ENCODE assay signal across 9 cellular contexts in genomic region chr1:224784606-224785328, GRCh38.
DNase-seq lines count a peak whose midpoint lies in the region; ATAC-seq, FAIRE-seq and TF ChIP-seq lines count a peak whose summit lies in the region.
"Had no signal": no experiment of that assay in that cellular context is flagged by ENCODE, and none has a peak within 500 bp of the region (broad histone marks: within the 10 kb centered on the region; RNA-seq: fewer than 3 reads in every experiment).

No MANE protein-coding gene starts in this region.

- no peak overlapping the region for H3K4me3 Mint-ChIP-seq in naive thymus-derived CD4-positive, alpha-beta T cell

- no peaks in the 10 kb centered on the region for H3K27me3 ChIP-seq in mesendoderm (ENCODE audit: insufficient read depth, low read length, poor library complexity)
- no peaks in the 10 kb centered on the region for H3K27me3 ChIP-seq in naive thymus-derived CD4-positive, alpha-beta T cell (ENCODE audit: control insufficient read depth in 2 of 2, insufficient read depth in 2 of 2, low read length in 2 of 2)
- no peaks in the 10 kb centered on the region for H3K27me3 ChIP-seq in small intestine (ENCODE audit: control insufficient read depth in 2 of 2, insufficient read depth in 2 of 2, low read length in 2 of 2)

- H3K36me3 ChIP-seq in mesendoderm (ENCODE audit: control insufficient read depth, insufficient read depth, low read length) = no peaks in the 10 kb centered on the region
- H3K36me3 ChIP-seq in naive thymus-derived CD4-positive, alpha-beta T cell (ENCODE audit: control insufficient read depth in 2 of 3, insufficient read depth in 3 of 3, low read length in 3 of 3) = no peaks in the 10 kb centered on the region
- H3K36me3 ChIP-seq in small intestine (ENCODE audit: control insufficient read depth in 2 of 2, insufficient read depth in 2 of 2, low read length in 2 of 2) = no peaks in the 10 kb centered on the region

- H2BK120ac ChIP-seq in mesendoderm (ENCODE audit: low read depth, low read length) = no peak overlapping the region

- H3K36me3 Mint-ChIP-seq in naive thymus-derived CD4-positive, alpha-beta T cell = peaks cover 0 to 8% (median 0%) of the 10 kb centered on the region in 5 donors

- H3K79me1 ChIP-seq in mesendoderm (ENCODE audit: low read length) = no peaks in the 10 kb centered on the region

- DNase-seq in LHCN-M2 (ENCODE audit: low read depth) (peak; percentile 72), astrocyte of the spinal cord (ENCODE audit: low read depth, low spot score) (peak; percentile 69), mesendoderm (no peak), NCI-H1930 (lab: John Stamatoyannopoulos, UW) (no peak), NCI-H1417 treated with DMSO at 0.1 percent for 48 hours (lab: John Stamatoyannopoulos, UW) (no peak), small intestine (no peak)
- no peak for DNase-seq in naive thymus-derived CD4-positive, alpha-beta T cell
- DNase-seq: NCI-H345 had no signal

- no peak for TF ChIP-seq CTCF in C4-2B (conservative IDR thresholded peaks at IDR 0.05)
- no peak for TF ChIP-seq CTCF in astrocyte of the spinal cord (IDR thresholded peaks at IDR 0.05; ENCODE audit: low read depth, low read length)

- no peaks in the 10 kb centered on the region for H3K9me3 ChIP-seq in naive thymus-derived CD4-positive, alpha-beta T cell (ENCODE audit: control insufficient read depth in 2 of 3, low read length in 3 of 3)
- no peaks in the 10 kb centered on the region for H3K9me3 ChIP-seq in small intestine (ENCODE audit: control insufficient read depth, low read depth)

- no peak overlapping the region for H3K9ac ChIP-seq in mesendoderm (ENCODE audit: low read length)

- no peak overlapping the region for H3K56ac ChIP-seq in mesendoderm (ENCODE audit: low read length)

- H4K5ac ChIP-seq in mesendoderm (ENCODE audit: low read length) = no peak overlapping the region

- H2AK5ac ChIP-seq in mesendoderm (ENCODE audit: low read length) = peak overlapping the region; percentile 22

- H3K79me2 ChIP-seq in mesendoderm (ENCODE audit: control insufficient read depth, insufficient read depth, low read length) = no peaks in the 10 kb centered on the region

- intact Hi-C loops in naive thymus-derived CD4-positive, alpha-beta T cell (cut with micrococcal nuclease) = no loop called here

- H3K23ac ChIP-seq in mesendoderm (ENCODE audit: low read length) = no peak overlapping the region

- FAIRE-seq in small intestine (lab: Jason Lieb, UNC) = no peak

- ATAC-seq in naive thymus-derived CD4-positive, alpha-beta T cell = no peak

- H3K4ac ChIP-seq in mesendoderm (ENCODE audit: low read depth, low read length) = no peak overlapping the region

- no peak overlapping the region for H3K4me3 ChIP-seq in astrocyte of the spinal cord (ENCODE audit: low read depth, low read length)
- no peak overlapping the region for H3K4me3 ChIP-seq in mesendoderm (ENCODE audit: low read length)
- no peak overlapping the region for H3K4me3 ChIP-seq in naive thymus-derived CD4-positive, alpha-beta T cell (ENCODE audit: low read length)
- no peak overlapping the region for H3K4me3 ChIP-seq in small intestine (ENCODE audit: low read depth in 1 of 2, low read length in 2 of 2)

- no peak overlapping the region for H3K4me2 ChIP-seq in mesendoderm (ENCODE audit: low read length)

- no peak overlapping the region for H3K18ac ChIP-seq in mesendoderm (ENCODE audit: low read length)

- H3K27ac ChIP-seq in C4-2B (peak overlapping the region; percentile 59; the same call in 1 of the 2 replicates), mesendoderm (ENCODE audit: low read depth, low read length) (no peak overlapping the region), small intestine (ENCODE audit: low read depth in 1 of 2, low read length in 1 of 2) (no peak overlapping the region)
- H3K27ac ChIP-seq in naive thymus-derived CD4-positive, alpha-beta T cell (ENCODE audit: low read depth, low read length) = no peak overlapping the region

- no peak overlapping the region for H2BK5ac ChIP-seq in mesendoderm (ENCODE audit: low read length)

- H3K27me3 Mint-ChIP-seq in naive thymus-derived CD4-positive, alpha-beta T cell = peaks cover 0 to 11% (median 2%) of the 10 kb centered on the region in 5 donors

- CTCF ChIA-PET in naive thymus-derived CD4-positive, alpha-beta T cell (lab: Charles Lee) = no interaction called here

- no peak overlapping the region for H3K27ac Mint-ChIP-seq in naive thymus-derived CD4-positive, alpha-beta T cell

- in situ Hi-C loops in astrocyte of the spinal cord (cut with HindIII; ENCODE audit: low sequenced_read_pairs) = no loop called here

- peaks cover 0 to 13% (median 0%) of the 10 kb centered on the region in 11 donors for H3K9me3 Mint-ChIP-seq in naive thymus-derived CD4-positive, alpha-beta T cell

- peaks cover 8% of the 10 kb centered on the region for H3K4me1 ChIP-seq in mesendoderm (ENCODE audit: control insufficient read depth, low read depth, low read length)
- H3K4me1 ChIP-seq in naive thymus-derived CD4-positive, alpha-beta T cell (ENCODE audit: control insufficient read depth in 2 of 2, insufficient read depth in 2 of 2, low read length in 2 of 2) = no peaks in the 10 kb centered on the region
- H3K4me1 ChIP-seq in small intestine (ENCODE audit: control insufficient read depth in 2 of 2, insufficient read depth in 1 of 2, low read depth in 1 of 2, low read length in 1 of 2) = peaks cover 0 to 3% of the 10 kb centered on the region in 2 donors

- H2BK15ac ChIP-seq in mesendoderm (replicated peaks; ENCODE audit: low read depth) = no peak overlapping the region

- peaks cover 7 to 22% (median 17%) of the 10 kb centered on the region in 7 donors for H3K4me1 Mint-ChIP-seq in naive thymus-derived CD4-positive, alpha-beta T cell

- no peak overlapping the region for H4K8ac ChIP-seq in mesendoderm (ENCODE audit: low read depth, low read length)

- WGBS in mesendoderm (ENCODE audit: extremely low coverage, insufficient coverage, low lambda C conversion rate) = no CpG with 5 or more reads among the region's 4 CpGs
- 76 to 77% (median 76%) methylated on average over 4 of the region's 4 CpGs for WGBS in small intestine, 3 donors

- POLR2A ChIA-PET in naive thymus-derived CD4-positive, alpha-beta T cell (lab: Charles Lee) = no interaction called here

Comparison
In these comparisons a context has a peak if more than half of its experiments do, and no peak if none do; other contexts are left out.
1. DNase-seq: peak in LHCN-M2 (single experiment) and astrocyte of the spinal cord (single experiment); none in mesendoderm (single experiment), NCI-H1930 (0 of 2), NCI-H1417 treated with DMSO at 0.1 percent for 48 hours (single experiment), naive thymus-derived CD4-positive, alpha-beta T cell (0 of 9) and small intestine (single experiment).